20 cellular contexts compared by ENCODE assay signal in genomic region chr21:26027696-26028095, GRCh38.
DNase-seq lines count a peak whose midpoint lies in the region; ATAC-seq, FAIRE-seq and TF ChIP-seq lines count a peak whose summit lies in the region.
"Had no signal": no experiment of that assay in that cellular context is flagged by ENCODE, and none has a peak within 500 bp of the region (broad histone marks: within the 10 kb centered on the region; RNA-seq: fewer than 3 reads in every experiment).

No MANE protein-coding gene starts in this region.

- H3K27ac ChIP-seq in VCaP, result peak overlapping the region; percentile 50; the same call in 1 of the 2 replicates
- H3K27ac ChIP-seq: BLaER1, KMS-11 had no signal

- ATAC-seq in GM18858 (IDR thresholded peaks at IDR 0.05; ENCODE audit: unreplicated experiment), result no peak
- ATAC-seq: HCT116, HepG2 had no signal

- FAIRE-seq in frontal cortex (lab: Jason Lieb, UNC), result no peak
- FAIRE-seq: GM19239, HepG2 had no signal

- TF ChIP-seq CTCF in VCaP (conservative IDR thresholded peaks at IDR 0.05) (no peak), epithelial cell of esophagus (IDR thresholded peaks at IDR 0.05; ENCODE audit: insufficient read depth, low read depth, low read length, missing control alignments) (no peak)

- H3K4me3 ChIP-seq in epithelial cell of esophagus (ENCODE audit: low read length), result no peak overlapping the region
- H3K4me3 ChIP-seq: BLaER1 had no signal

- DNase-seq in Daoy (ENCODE audit: low read depth) (peak; percentile 23), HT1080 (ENCODE audit: low read depth) (peak; percentile 15), epithelial cell of esophagus (ENCODE audit: low read depth) (peak; percentile 39), ureter (ENCODE audit: low spot score) (no peak), DMS 273 treated with DMSO at 0.1 percent for 48 hours (lab: John Stamatoyannopoulos, UW) (no peak), frontal cortex (ENCODE audit: low spot score in 2 of 2) (no peak)
- DNase-seq: CD8-positive, alpha-beta memory T cell; DND-41; MM.1S; NCI-H1105 treated with DMSO at 0.1 percent for 48 hours; NCI-H187 treated with DMSO at 0.1 percent for 48 hours; NCI-H446; SW 1271 had no signal

Comparison
In these comparisons a context has a peak if more than half of its experiments do, and no peak if none do; other contexts are left out.
1. DNase-seq: peak in Daoy (single experiment), HT1080 (single experiment) and epithelial cell of esophagus (single experiment); none in ureter (single experiment), DMS 273 treated with DMSO at 0.1 percent for 48 hours (single experiment) and frontal cortex (0 of 2).